In genomic region chr19:53549354-53549753, GRCh38 we compare ENCODE assay signal across 14 cellular contexts. TPM values are rescaled to one million over a fixed set of nuclear protein-coding genes. Genes with fewer than 3 reads are reported as not detected.
DNase-seq lines count a peak whose midpoint lies in the region; ATAC-seq and TF ChIP-seq lines count a peak whose summit lies in the region.
"Had no signal": no experiment of that assay in that cellular context is flagged by ENCODE, and none has a peak within 500 bp of the region (broad histone marks: within the 10 kb centered on the region; RNA-seq: fewer than 3 reads in every experiment).

No MANE protein-coding gene starts in this region.

- H3K4me3 Mint-ChIP-seq in endodermal cell = no peak overlapping the region

- H3K9ac ChIP-seq in endodermal cell (ENCODE audit: extremely low read depth, low read length, poor library complexity, severe bottlenecking) = no peak overlapping the region

- TF ChIP-seq CTCF in endodermal cell (conservative IDR thresholded peaks at IDR 0.05) (no peak), omental fat pad (IDR thresholded peaks at IDR 0.05) (no peak)

- no peak overlapping the region for H3K4me3 ChIP-seq in ACC112 (ENCODE audit: low read depth, low read length)
- H3K4me3 ChIP-seq in endodermal cell (ENCODE audit: low read length) = no peak overlapping the region

- WGBS in endodermal cell (ENCODE audit: insufficient coverage in 1 of 2, insufficient read length in 1 of 2), 2 experiments = 57 to 75% methylated on average over 2 to 3 of the region's 3 CpGs

- peak; percentile 62 for ATAC-seq in omental fat pad (ENCODE audit: low FRiP score)
- no peak for ATAC-seq in HG02610 (IDR thresholded peaks at IDR 0.05; ENCODE audit: unreplicated experiment)
- ATAC-seq in left lobe of liver = no peak

- H3K79me2 ChIP-seq in ACC112 (ENCODE audit: control insufficient read depth, insufficient read depth, low read length, unreplicated experiment) = no peaks in the 10 kb centered on the region

- H3K27ac ChIP-seq in ACC112 (ENCODE audit: low read depth, low read length) (peak overlapping the region; percentile 69), endodermal cell (ENCODE audit: low read depth, low read length) (no peak overlapping the region)

- H3K36me3 ChIP-seq in ACC112 (ENCODE audit: insufficient read depth, low read length) (no peaks in the 10 kb centered on the region), endodermal cell (ENCODE audit: control insufficient read depth, insufficient read depth, low read length) (peaks cover 6% of the 10 kb centered on the region)

- H3K4me1 ChIP-seq in ACC112 (ENCODE audit: control insufficient read depth, insufficient read depth, low read length, unreplicated experiment) = peaks cover 6% of the 10 kb centered on the region
- H3K4me1 ChIP-seq in endodermal cell (ENCODE audit: control insufficient read depth, insufficient read depth, low read length) = no peaks in the 10 kb centered on the region

- H3K9me3 ChIP-seq in endodermal cell (ENCODE audit: control insufficient read depth, low read length) = no peaks in the 10 kb centered on the region

- H3K27me3 Mint-ChIP-seq in endodermal cell (ENCODE audit: insufficient read depth) = no peaks in the 10 kb centered on the region

- no peaks in the 10 kb centered on the region for H3K9me3 Mint-ChIP-seq in endodermal cell

- H3K27me3 ChIP-seq in ACC112 (ENCODE audit: insufficient read depth, low read length) = no peaks in the 10 kb centered on the region
- no peaks in the 10 kb centered on the region for H3K27me3 ChIP-seq in endodermal cell (ENCODE audit: control insufficient read depth, insufficient read depth, low read length, poor library complexity, severe bottlenecking)

- peaks cover 3% of the 10 kb centered on the region for H3K4me1 Mint-ChIP-seq in endodermal cell

- peak overlapping the region; percentile 74 for H3K27ac Mint-ChIP-seq in endodermal cell

- DNase-seq in HCEC 1CT = peak; percentile 38
- DNase-seq in endodermal cell = no peak
- DNase-seq in omental fat pad (ENCODE audit: low spot score) = no peak
- no peak for DNase-seq in left lobe of liver (ENCODE audit: low spot score)
- DNase-seq in NCI-H510A treated with DMSO at 0.1 percent for 48 hours (lab: John Stamatoyannopoulos, UW) = no peak
- no peak for DNase-seq in NCI-H748 treated with DMSO at 0.1 percent for 48 hours (lab: John Stamatoyannopoulos, UW)
- DNase-seq: activated CD8-positive, alpha-beta memory T cell treated with anti-CD3 and anti-CD28 coated beads, Interleukin-2, amount 50 U/mL, for 4 hours; C1 segment of cervical spinal cord; NCI-H524 treated with DMSO at 0.1 percent for 48 hours; retina; stimulated activated CD8-positive, alpha-beta memory T cell treated with anti-CD3 and anti-CD28 coated beads, Interleukin-4, amount 100 ng/mL, for 48 hours; T-helper 1 cell had no signal

- no peak overlapping the region for H2AFZ ChIP-seq in ACC112 (ENCODE audit: low read length, unreplicated experiment)

- H3K36me3 Mint-ChIP-seq in endodermal cell (ENCODE audit: low read depth) = peaks cover 3% of the 10 kb centered on the region

RNA-seq across cellular contexts. Expression of gene ZNF331, which starts 11.4 kb away (rescaled TPM):
- total RNA-seq in endodermal cell (10 to 100 TPM; 32.1 to 50.1 TPM), omental fat pad (100 to 1,000 TPM in 1 of 4 donors, 10 to 100 TPM in 3; 29.9 to 415 (median 55.0) TPM), left lobe of liver (3.6 TPM)
- 30.6 TPM for polyA plus RNA-seq in endodermal cell (2013, experiment 1 of 2)
- polyA plus RNA-seq in endodermal cell (2013, experiment 2 of 2) = 30.5 TPM
